In genomic region chr22:17638432-17639237, GRCh38 we compare ENCODE assay signal across 1 cellular context.
TF ChIP-seq lines count a peak whose summit lies in the region.

A gene with protein sequence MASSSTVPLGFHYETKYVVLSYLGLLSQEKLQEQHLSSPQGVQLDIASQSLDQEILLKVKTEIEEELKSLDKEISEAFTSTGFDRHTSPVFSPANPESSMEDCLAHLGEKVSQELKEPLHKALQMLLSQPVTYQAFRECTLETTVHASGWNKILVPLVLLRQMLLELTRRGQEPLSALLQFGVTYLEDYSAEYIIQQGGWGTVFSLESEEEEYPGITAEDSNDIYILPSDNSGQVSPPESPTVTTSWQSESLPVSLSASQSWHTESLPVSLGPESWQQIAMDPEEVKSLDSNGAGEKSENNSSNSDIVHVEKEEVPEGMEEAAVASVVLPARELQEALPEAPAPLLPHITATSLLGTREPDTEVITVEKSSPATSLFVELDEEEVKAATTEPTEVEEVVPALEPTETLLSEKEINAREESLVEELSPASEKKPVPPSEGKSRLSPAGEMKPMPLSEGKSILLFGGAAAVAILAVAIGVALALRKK (plus strand): TSS chr22:17638757. CDS start chr22:17655712, 16,955 bp downstream.

TF ChIP-seq in HepG2, 621 proteins besides CTCF, POLR2A, EP300 and RAD21 (continued from another document and continues in another):
- TF ChIP-seq ZBTB14 (CRISPR knock-in tag; IDR thresholded peaks at IDR 0.05) (peak; percentile 25; the same call in 1 of the 2 replicates), E2F2 (CRISPR knock-in tag; IDR thresholded peaks at IDR 0.05; ENCODE audit: borderline replicate concordance) (0 out of 2 replicates have a peak, but pooled peaks have one; percentile 45), HMGXB4 (CRISPR knock-in tag; IDR thresholded peaks at IDR 0.05; ENCODE audit: borderline replicate concordance in 1 of 2, low read depth in 1 of 2) (peak; percentile 70 to 90; a peak in 2 of 4 replicates), ZNF468 (CRISPR knock-in tag; IDR thresholded peaks at IDR 0.05) (0 out of 2 replicates have a peak, but pooled peaks have one; percentile 70), ZBTB26 (CRISPR knock-in tag; IDR thresholded peaks at IDR 0.05; ENCODE audit: borderline replicate concordance) (no peak), NR2F6 (IDR thresholded peaks at IDR 0.05) (peak; percentile 57; the same call in 1 of the 2 replicates), NR2F6 (CRISPR knock-in tag; IDR thresholded peaks at IDR 0.05) (peak; percentile 56), ZNF451 (CRISPR knock-in tag; IDR thresholded peaks at IDR 0.05) (no peak), HNRNPK (IDR thresholded peaks at IDR 0.05; ENCODE audit: low read depth, low read length, poor library complexity, severe bottlenecking) (no peak), FOXM1 (CRISPR knock-in tag; IDR thresholded peaks at IDR 0.05) (no peak), ZKSCAN1 (IDR thresholded peaks at IDR 0.05; ENCODE audit: low read length) (no peak), ZNF496 (CRISPR knock-in tag; IDR thresholded peaks at IDR 0.05; ENCODE audit: insufficient replicate concordance) (no peak), RBM22 (optimal IDR thresholded peaks at IDR 0.05; ENCODE audit: low read length) (no peak), KLF15 (CRISPR knock-in tag; IDR thresholded peaks at IDR 0.05; ENCODE audit: borderline replicate concordance) (peak; percentile 54; the same call in 1 of the 2 replicates), BRCA1 (CRISPR knock-in tag; IDR thresholded peaks at IDR 0.05) (0 out of 2 replicates have a peak, but pooled peaks have one; percentile 70), SRSF1 (optimal IDR thresholded peaks at IDR 0.05; ENCODE audit: low read depth, low read length) (peak; percentile 57), MEIS2 (CRISPR knock-in tag; IDR thresholded peaks at IDR 0.05) (no peak), TCF7L2 (IDR thresholded peaks at IDR 0.05; ENCODE audit: low read depth, low read length) (no peak), MBNL3 (CRISPR knock-in tag; conservative IDR thresholded peaks at IDR 0.05) (no peak), ZNF598 (CRISPR knock-in tag; IDR thresholded peaks at IDR 0.05; ENCODE audit: borderline replicate concordance) (no peak), AGO2 (optimal IDR thresholded peaks at IDR 0.05; ENCODE audit: low read depth, low read length) (peak; percentile 96), TMF1 (CRISPR knock-in tag; IDR thresholded peaks at IDR 0.05; ENCODE audit: low read depth) (no peak; the same call in 1 of the 2 replicates), ZNF776 (CRISPR knock-in tag; IDR thresholded peaks at IDR 0.05) (no peak; the same call in 1 of the 2 replicates), ZSCAN12 (CRISPR knock-in tag; IDR thresholded peaks at IDR 0.05) (0 out of 2 replicates have a peak, but pooled peaks have one; percentile 38), SNAI1 (CRISPR knock-in tag; IDR thresholded peaks at IDR 0.05; ENCODE audit: borderline replicate concordance) (peak; percentile 44; the same call in 1 of the 2 replicates), SKI (IDR thresholded peaks at IDR 0.05; ENCODE audit: partially characterized antibody) (peak; percentile 44), ZNF234 (CRISPR knock-in tag; conservative IDR thresholded peaks at IDR 0.05) (no peak; the same call in 1 of the 2 replicates)
- TF ChIP-seq, protein P1, sequence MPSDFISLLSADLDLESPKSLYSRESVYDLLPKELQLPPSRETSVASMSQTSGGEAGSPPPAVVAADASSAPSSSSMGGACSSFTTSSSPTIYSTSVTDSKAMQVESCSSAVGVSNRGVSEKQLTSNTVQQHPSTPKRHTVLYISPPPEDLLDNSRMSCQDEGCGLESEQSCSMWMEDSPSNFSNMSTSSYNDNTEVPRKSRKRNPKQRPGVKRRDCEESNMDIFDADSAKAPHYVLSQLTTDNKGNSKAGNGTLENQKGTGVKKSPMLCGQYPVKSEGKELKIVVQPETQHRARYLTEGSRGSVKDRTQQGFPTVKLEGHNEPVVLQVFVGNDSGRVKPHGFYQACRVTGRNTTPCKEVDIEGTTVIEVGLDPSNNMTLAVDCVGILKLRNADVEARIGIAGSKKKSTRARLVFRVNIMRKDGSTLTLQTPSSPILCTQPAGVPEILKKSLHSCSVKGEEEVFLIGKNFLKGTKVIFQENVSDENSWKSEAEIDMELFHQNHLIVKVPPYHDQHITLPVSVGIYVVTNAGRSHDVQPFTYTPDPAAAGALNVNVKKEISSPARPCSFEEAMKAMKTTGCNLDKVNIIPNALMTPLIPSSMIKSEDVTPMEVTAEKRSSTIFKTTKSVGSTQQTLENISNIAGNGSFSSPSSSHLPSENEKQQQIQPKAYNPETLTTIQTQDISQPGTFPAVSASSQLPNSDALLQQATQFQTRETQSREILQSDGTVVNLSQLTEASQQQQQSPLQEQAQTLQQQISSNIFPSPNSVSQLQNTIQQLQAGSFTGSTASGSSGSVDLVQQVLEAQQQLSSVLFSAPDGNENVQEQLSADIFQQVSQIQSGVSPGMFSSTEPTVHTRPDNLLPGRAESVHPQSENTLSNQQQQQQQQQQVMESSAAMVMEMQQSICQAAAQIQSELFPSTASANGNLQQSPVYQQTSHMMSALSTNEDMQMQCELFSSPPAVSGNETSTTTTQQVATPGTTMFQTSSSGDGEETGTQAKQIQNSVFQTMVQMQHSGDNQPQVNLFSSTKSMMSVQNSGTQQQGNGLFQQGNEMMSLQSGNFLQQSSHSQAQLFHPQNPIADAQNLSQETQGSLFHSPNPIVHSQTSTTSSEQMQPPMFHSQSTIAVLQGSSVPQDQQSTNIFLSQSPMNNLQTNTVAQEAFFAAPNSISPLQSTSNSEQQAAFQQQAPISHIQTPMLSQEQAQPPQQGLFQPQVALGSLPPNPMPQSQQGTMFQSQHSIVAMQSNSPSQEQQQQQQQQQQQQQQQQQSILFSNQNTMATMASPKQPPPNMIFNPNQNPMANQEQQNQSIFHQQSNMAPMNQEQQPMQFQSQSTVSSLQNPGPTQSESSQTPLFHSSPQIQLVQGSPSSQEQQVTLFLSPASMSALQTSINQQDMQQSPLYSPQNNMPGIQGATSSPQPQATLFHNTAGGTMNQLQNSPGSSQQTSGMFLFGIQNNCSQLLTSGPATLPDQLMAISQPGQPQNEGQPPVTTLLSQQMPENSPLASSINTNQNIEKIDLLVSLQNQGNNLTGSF (CRISPR knock-in tag; IDR thresholded peaks at IDR 0.05), result peak; percentile 68; the same call in 1 of the 2 replicates
- TF ChIP-seq, protein P2, sequence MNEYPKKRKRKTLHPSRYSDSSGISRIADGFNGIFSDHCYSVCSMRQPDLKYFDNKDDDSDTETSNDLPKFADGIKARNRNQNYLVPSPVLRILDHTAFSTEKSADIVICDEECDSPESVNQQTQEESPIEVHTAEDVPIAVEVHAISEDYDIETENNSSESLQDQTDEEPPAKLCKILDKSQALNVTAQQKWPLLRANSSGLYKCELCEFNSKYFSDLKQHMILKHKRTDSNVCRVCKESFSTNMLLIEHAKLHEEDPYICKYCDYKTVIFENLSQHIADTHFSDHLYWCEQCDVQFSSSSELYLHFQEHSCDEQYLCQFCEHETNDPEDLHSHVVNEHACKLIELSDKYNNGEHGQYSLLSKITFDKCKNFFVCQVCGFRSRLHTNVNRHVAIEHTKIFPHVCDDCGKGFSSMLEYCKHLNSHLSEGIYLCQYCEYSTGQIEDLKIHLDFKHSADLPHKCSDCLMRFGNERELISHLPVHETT (CRISPR knock-in tag; conservative IDR thresholded peaks at IDR 0.05), result peak; percentile 95
- TF ChIP-seq, protein P3, sequence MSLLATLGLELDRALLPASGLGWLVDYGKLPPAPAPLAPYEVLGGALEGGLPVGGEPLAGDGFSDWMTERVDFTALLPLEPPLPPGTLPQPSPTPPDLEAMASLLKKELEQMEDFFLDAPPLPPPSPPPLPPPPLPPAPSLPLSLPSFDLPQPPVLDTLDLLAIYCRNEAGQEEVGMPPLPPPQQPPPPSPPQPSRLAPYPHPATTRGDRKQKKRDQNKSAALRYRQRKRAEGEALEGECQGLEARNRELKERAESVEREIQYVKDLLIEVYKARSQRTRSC (CRISPR knock-in tag; IDR thresholded peaks at IDR 0.05; ENCODE audit: low read depth), result no peak
- TF ChIP-seq, protein P4, sequence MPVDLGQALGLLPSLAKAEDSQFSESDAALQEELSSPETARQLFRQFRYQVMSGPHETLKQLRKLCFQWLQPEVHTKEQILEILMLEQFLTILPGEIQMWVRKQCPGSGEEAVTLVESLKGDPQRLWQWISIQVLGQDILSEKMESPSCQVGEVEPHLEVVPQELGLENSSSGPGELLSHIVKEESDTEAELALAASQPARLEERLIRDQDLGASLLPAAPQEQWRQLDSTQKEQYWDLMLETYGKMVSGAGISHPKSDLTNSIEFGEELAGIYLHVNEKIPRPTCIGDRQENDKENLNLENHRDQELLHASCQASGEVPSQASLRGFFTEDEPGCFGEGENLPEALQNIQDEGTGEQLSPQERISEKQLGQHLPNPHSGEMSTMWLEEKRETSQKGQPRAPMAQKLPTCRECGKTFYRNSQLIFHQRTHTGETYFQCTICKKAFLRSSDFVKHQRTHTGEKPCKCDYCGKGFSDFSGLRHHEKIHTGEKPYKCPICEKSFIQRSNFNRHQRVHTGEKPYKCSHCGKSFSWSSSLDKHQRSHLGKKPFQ (CRISPR knock-in tag; IDR thresholded peaks at IDR 0.05; ENCODE audit: insufficient replicate concordance), result peak; percentile 84
- TF ChIP-seq, protein P5, sequence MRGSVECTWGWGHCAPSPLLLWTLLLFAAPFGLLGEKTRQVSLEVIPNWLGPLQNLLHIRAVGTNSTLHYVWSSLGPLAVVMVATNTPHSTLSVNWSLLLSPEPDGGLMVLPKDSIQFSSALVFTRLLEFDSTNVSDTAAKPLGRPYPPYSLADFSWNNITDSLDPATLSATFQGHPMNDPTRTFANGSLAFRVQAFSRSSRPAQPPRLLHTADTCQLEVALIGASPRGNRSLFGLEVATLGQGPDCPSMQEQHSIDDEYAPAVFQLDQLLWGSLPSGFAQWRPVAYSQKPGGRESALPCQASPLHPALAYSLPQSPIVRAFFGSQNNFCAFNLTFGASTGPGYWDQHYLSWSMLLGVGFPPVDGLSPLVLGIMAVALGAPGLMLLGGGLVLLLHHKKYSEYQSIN (CRISPR knock-in tag; IDR thresholded peaks at IDR 0.05; ENCODE audit: borderline replicate concordance), result no peak
- TF ChIP-seq, protein P6, sequence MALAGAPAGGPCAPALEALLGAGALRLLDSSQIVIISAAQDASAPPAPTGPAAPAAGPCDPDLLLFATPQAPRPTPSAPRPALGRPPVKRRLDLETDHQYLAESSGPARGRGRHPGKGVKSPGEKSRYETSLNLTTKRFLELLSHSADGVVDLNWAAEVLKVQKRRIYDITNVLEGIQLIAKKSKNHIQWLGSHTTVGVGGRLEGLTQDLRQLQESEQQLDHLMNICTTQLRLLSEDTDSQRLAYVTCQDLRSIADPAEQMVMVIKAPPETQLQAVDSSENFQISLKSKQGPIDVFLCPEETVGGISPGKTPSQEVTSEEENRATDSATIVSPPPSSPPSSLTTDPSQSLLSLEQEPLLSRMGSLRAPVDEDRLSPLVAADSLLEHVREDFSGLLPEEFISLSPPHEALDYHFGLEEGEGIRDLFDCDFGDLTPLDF (CRISPR knock-in tag; IDR thresholded peaks at IDR 0.05), result peak; percentile 78
- TF ChIP-seq, protein P7, sequence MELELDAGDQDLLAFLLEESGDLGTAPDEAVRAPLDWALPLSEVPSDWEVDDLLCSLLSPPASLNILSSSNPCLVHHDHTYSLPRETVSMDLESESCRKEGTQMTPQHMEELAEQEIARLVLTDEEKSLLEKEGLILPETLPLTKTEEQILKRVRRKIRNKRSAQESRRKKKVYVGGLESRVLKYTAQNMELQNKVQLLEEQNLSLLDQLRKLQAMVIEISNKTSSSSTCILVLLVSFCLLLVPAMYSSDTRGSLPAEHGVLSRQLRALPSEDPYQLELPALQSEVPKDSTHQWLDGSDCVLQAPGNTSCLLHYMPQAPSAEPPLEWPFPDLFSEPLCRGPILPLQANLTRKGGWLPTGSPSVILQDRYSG (CRISPR knock-in tag; IDR thresholded peaks at IDR 0.05), result no peak
